Comparison of ENCODE assay signal across 2 cellular contexts in the genomic region with DNA sequence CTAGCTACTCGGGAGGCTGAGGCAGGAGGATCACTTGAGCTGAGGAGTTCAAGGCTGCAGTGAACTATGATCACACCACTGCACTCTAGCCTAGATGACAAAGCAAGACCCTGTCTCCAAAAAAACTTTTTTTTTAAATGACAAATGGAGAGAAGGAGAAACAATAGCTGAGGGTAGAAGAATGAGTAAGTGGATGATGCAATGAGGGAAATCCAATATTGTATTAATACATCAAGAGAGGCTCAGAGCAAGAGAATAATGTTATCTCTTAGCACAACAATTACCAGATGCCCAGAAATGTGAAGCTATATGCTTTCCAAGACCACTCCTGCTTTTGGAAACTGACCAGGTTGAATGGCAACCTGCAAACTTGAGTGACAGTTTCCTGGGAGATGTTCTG.
TF ChIP-seq lines count a peak whose summit lies in the region.

No MANE protein-coding gene starts in this region.

TF ChIP-seq in IMR-90, 13 proteins besides CTCF, POLR2A, EP300 and RAD21:
- TF ChIP-seq MAFK (IDR thresholded peaks at IDR 0.05; ENCODE audit: low read depth, low read length) (no peak), CEBPB (IDR thresholded peaks at IDR 0.05; ENCODE audit: low read depth, low read length) (0 out of 2 replicates have a peak, but pooled peaks have one; percentile 24)
TF ChIP-seq in IMR-90: peak in this region for 1.

TF ChIP-seq in endothelial cell of umbilical vein, 7 proteins besides CTCF, POLR2A, EP300 and RAD21:
- no peak for TF ChIP-seq JUN (IDR thresholded peaks at IDR 0.05; ENCODE audit: borderline replicate concordance, insufficient read depth, insufficient read length, low read depth)
- no peak for TF ChIP-seq POLR2AphosphoS5 (IDR thresholded peaks at IDR 0.05; ENCODE audit: insufficient read depth, low read depth, low read length)
- no peak for TF ChIP-seq GATA2 (IDR thresholded peaks at IDR 0.05; ENCODE audit: insufficient read depth, insufficient read length, low read depth, low read length)
- TF ChIP-seq FOS (IDR thresholded peaks at IDR 0.05; ENCODE audit: borderline replicate concordance, insufficient read depth, low read length) = no peak
- no peak for TF ChIP-seq MYC (IDR thresholded peaks at IDR 0.05; ENCODE audit: low read depth, low read length)
- no peak for TF ChIP-seq EZH2 (IDR thresholded peaks at IDR 0.05; ENCODE audit: borderline replicate concordance, low read depth, low read length, severe bottlenecking)
- TF ChIP-seq, protein P1, sequence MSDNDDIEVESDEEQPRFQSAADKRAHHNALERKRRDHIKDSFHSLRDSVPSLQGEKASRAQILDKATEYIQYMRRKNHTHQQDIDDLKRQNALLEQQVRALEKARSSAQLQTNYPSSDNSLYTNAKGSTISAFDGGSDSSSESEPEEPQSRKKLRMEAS (IDR thresholded peaks at IDR 0.05; ENCODE audit: insufficient read depth, insufficient read length) = no peak
